21 cellular contexts compared by ENCODE assay signal in the genomic region with DNA sequence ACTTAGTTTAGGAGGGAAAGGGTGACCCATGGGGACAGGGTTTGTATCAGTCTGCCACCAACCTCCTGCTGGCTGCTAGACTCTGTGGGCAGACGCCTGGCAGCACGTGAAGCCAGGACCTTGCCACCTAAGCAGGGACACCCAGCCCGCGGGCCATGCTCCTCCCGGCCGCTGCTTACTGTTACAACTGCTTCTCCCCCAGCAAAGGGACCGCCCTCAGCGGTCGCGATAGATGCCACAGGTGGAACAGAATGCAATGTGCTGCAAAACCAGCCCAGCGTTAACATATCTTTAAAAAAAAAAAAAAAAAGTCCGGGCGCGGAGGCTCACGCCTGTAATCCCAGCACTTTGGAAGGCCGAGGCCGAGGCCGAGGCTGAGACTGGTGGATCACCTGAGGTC. TPM values are rescaled to one million over a fixed set of nuclear protein-coding genes. Genes with fewer than 3 reads are reported as not detected.
DNase-seq lines count a peak whose midpoint lies in the region; ATAC-seq and TF ChIP-seq lines count a peak whose summit lies in the region.
"Had no signal": no experiment of that assay in that cellular context is flagged by ENCODE, and none has a peak within 500 bp of the region (broad histone marks: within the 10 kb centered on the region; RNA-seq: fewer than 3 reads in every experiment).

No MANE protein-coding gene starts in this region.

- ATAC-seq in CD4-positive, alpha-beta T cell (ENCODE audit: poor library complexity) = no peak
- ATAC-seq in naive thymus-derived CD4-positive, alpha-beta T cell = no peak
- ATAC-seq: lower lobe of right lung had no signal

- H3K36me3 Mint-ChIP-seq in T-helper 2 cell treated with Interferon-gamma antibody and Interleukin-4, amounts not matched to agents 5 μg/mL and 100 μg/mL, for 36 hours (ENCODE audit: low read depth) = no peaks in the 10 kb centered on the region
- H3K36me3 Mint-ChIP-seq in CD4-positive, alpha-beta T cell (ENCODE audit: low read depth) = no peaks in the 10 kb centered on the region
- H3K36me3 Mint-ChIP-seq in activated T-helper 1 cell treated with anti-CD3 and anti-CD28 coated beads, Interleukin-12 subunit alpha, Interleukin-12 subunit beta, Interleukin-2, Interleukin-4 antibody, amounts not matched to agents 30 ng/mL and 10 ng/mL and 1 ng/mL, durations not matched to agents 14 hours and 24 hours and 36 hours (ENCODE audit: low read depth) = no peaks in the 10 kb centered on the region
- no peaks in the 10 kb centered on the region for H3K36me3 Mint-ChIP-seq in naive thymus-derived CD4-positive, alpha-beta T cell

- H3K27me3 ChIP-seq in CD4-positive, alpha-beta T cell (ENCODE audit: control insufficient read depth, insufficient read depth, low read length) = peaks cover 18% of the 10 kb centered on the region
- H3K27me3 ChIP-seq in naive thymus-derived CD4-positive, alpha-beta T cell (ENCODE audit: control insufficient read depth in 2 of 2, insufficient read depth in 2 of 2, low read length in 2 of 2) = no peaks in the 10 kb centered on the region
- H3K27me3 ChIP-seq: hepatocyte had no signal

- no peaks in the 10 kb centered on the region for H3K4me1 Mint-ChIP-seq in T-helper 2 cell treated with Interferon-gamma antibody and Interleukin-4, amounts not matched to agents 5 μg/mL and 100 μg/mL, for 36 hours (ENCODE audit: low read depth)
- H3K4me1 Mint-ChIP-seq in CD4-positive, alpha-beta T cell (ENCODE audit: low read depth) = no peaks in the 10 kb centered on the region
- no peaks in the 10 kb centered on the region for H3K4me1 Mint-ChIP-seq in activated T-helper 1 cell treated with anti-CD3 and anti-CD28 coated beads, Interleukin-12 subunit alpha, Interleukin-12 subunit beta, Interleukin-2, Interleukin-4 antibody, amounts not matched to agents 30 ng/mL and 10 ng/mL and 1 ng/mL, durations not matched to agents 14 hours and 24 hours and 36 hours (ENCODE audit: low read depth)
- H3K4me1 Mint-ChIP-seq in naive thymus-derived CD4-positive, alpha-beta T cell = peaks cover 0 to 13% (median 2%) of the 10 kb centered on the region in 7 donors

- no peaks in the 10 kb centered on the region for H3K9me3 Mint-ChIP-seq in T-helper 2 cell treated with Interferon-gamma antibody and Interleukin-4, amounts not matched to agents 5 μg/mL and 100 μg/mL, for 36 hours
- no peaks in the 10 kb centered on the region for H3K9me3 Mint-ChIP-seq in CD4-positive, alpha-beta T cell
- H3K9me3 Mint-ChIP-seq in activated T-helper 1 cell treated with anti-CD3 and anti-CD28 coated beads, Interleukin-12 subunit alpha, Interleukin-12 subunit beta, Interleukin-2, Interleukin-4 antibody, amounts not matched to agents 30 ng/mL and 10 ng/mL and 1 ng/mL, durations not matched to agents 14 hours and 24 hours and 36 hours = no peaks in the 10 kb centered on the region
- H3K9me3 Mint-ChIP-seq in naive thymus-derived CD4-positive, alpha-beta T cell = no peaks in the 10 kb centered on the region
- H3K9me3 Mint-ChIP-seq: activated B cell treated with CpG ODN at 0.5 μM for 24 hours had no signal

- H3K27ac Mint-ChIP-seq in T-helper 2 cell treated with Interferon-gamma antibody and Interleukin-4, amounts not matched to agents 5 μg/mL and 100 μg/mL, for 36 hours = no peak overlapping the region
- no peak overlapping the region for H3K27ac Mint-ChIP-seq in CD4-positive, alpha-beta T cell
- H3K27ac Mint-ChIP-seq in activated T-helper 1 cell treated with anti-CD3 and anti-CD28 coated beads, Interleukin-12 subunit alpha, Interleukin-12 subunit beta, Interleukin-2, Interleukin-4 antibody, amounts not matched to agents 30 ng/mL and 10 ng/mL and 1 ng/mL, durations not matched to agents 14 hours and 24 hours and 36 hours = no peak overlapping the region
- peak overlapping the region in 2 of 9 donors; percentile 28 to 79 for H3K27ac Mint-ChIP-seq in naive thymus-derived CD4-positive, alpha-beta T cell
- H3K27ac Mint-ChIP-seq: activated B cell treated with CpG ODN at 0.5 μM for 24 hours had no signal

- no peak for DNase-seq in T-helper 2 cell treated with Interferon-gamma antibody and Interleukin-4, amounts not matched to agents 5 μg/mL and 100 μg/mL, for 36 hours (ENCODE audit: low spot score)
- DNase-seq in T-helper 2 cell (no peak), T1000 (lab: John Stamatoyannopoulos, UW) (no peak), cardiac septum (ENCODE audit: low spot score) (no peak), ureter (ENCODE audit: low spot score) (no peak)
- no peak for DNase-seq in CD4-positive, alpha-beta T cell
- DNase-seq in activated T-helper 1 cell treated with anti-CD3 and anti-CD28 coated beads, Interleukin-12 subunit alpha, Interleukin-12 subunit beta, Interleukin-2, Interleukin-4 antibody, amounts not matched to agents 30 ng/mL and 10 ng/mL and 1 ng/mL, durations not matched to agents 14 hours and 24 hours and 36 hours (ENCODE audit: low spot score) = no peak
- no peak for DNase-seq in naive thymus-derived CD4-positive, alpha-beta T cell
- DNase-seq: activated B cell treated with CpG ODN at 0.5 μM for 24 hours; activated effector memory CD4-positive, alpha-beta T cell treated with anti-CD3 and anti-CD28 coated beads, Interleukin-2, amount 50 U/mL, for 16 hours; cortex of kidney; foreskin fibroblast; H7; islet precursor cell; lower lobe of right lung; NCI-H524 treated with DMSO at 0.1 percent for 48 hours; Right ventricle myocardium superior; stimulated activated CD4-positive, alpha-beta T cell treated with anti-CD3 and anti-CD28 coated beads, Interleukin-2, amount 100 ng/mL, for 24 hours had no signal

- H3K36me3 ChIP-seq in naive thymus-derived CD4-positive, alpha-beta T cell (ENCODE audit: control insufficient read depth in 2 of 3, insufficient read depth in 3 of 3, low read length in 3 of 3) = no peaks in the 10 kb centered on the region
- H3K36me3 ChIP-seq: BLaER1, lower lobe of right lung, prostate gland had no signal

- H3K4me1 ChIP-seq in naive thymus-derived CD4-positive, alpha-beta T cell (ENCODE audit: control insufficient read depth in 2 of 2, insufficient read depth in 2 of 2, low read length in 2 of 2) = no peaks in the 10 kb centered on the region
- H3K4me1 ChIP-seq: prostate gland had no signal

- peak overlapping the region; percentile 49 for H3K4me3 Mint-ChIP-seq in T-helper 2 cell treated with Interferon-gamma antibody and Interleukin-4, amounts not matched to agents 5 μg/mL and 100 μg/mL, for 36 hours
- peak overlapping the region; percentile 49 for H3K4me3 Mint-ChIP-seq in CD4-positive, alpha-beta T cell
- H3K4me3 Mint-ChIP-seq in activated T-helper 1 cell treated with anti-CD3 and anti-CD28 coated beads, Interleukin-12 subunit alpha, Interleukin-12 subunit beta, Interleukin-2, Interleukin-4 antibody, amounts not matched to agents 30 ng/mL and 10 ng/mL and 1 ng/mL, durations not matched to agents 14 hours and 24 hours and 36 hours = peak overlapping the region; percentile 17
- H3K4me3 Mint-ChIP-seq in naive thymus-derived CD4-positive, alpha-beta T cell = peak overlapping the region; percentile 31 to 80 (median 62)

- intact Hi-C loops in CD4-positive, alpha-beta T cell (cut with DNase I, micrococcal nuclease) = no loop called here
- intact Hi-C loops in activated T-helper 1 cell treated with anti-CD3 and anti-CD28 coated beads, Interleukin-12 subunit alpha, Interleukin-12 subunit beta, Interleukin-2, Interleukin-4 antibody, amounts not matched to agents 30 ng/mL and 10 ng/mL and 1 ng/mL, durations not matched to agents 14 hours and 24 hours and 36 hours (cut with micrococcal nuclease) = no loop called here
- intact Hi-C loops in naive thymus-derived CD4-positive, alpha-beta T cell (cut with micrococcal nuclease) = no loop called here
- intact Hi-C loops in cardiac septum (cut with DNase I) = no loop called here

- CTCF ChIA-PET in CD4-positive, alpha-beta T cell (lab: Charles Lee) = no interaction called here
- CTCF ChIA-PET in naive thymus-derived CD4-positive, alpha-beta T cell (lab: Charles Lee) = no interaction called here

- no peak for TF ChIP-seq CTCF in CD4-positive, alpha-beta T cell (IDR thresholded peaks at IDR 0.05)

- H3K27me3 Mint-ChIP-seq in T-helper 2 cell treated with Interferon-gamma antibody and Interleukin-4, amounts not matched to agents 5 μg/mL and 100 μg/mL, for 36 hours (ENCODE audit: low read depth) = peaks cover 28% of the 10 kb centered on the region
- H3K27me3 Mint-ChIP-seq in CD4-positive, alpha-beta T cell = peaks cover 40% of the 10 kb centered on the region
- peaks cover 24% of the 10 kb centered on the region for H3K27me3 Mint-ChIP-seq in activated T-helper 1 cell treated with anti-CD3 and anti-CD28 coated beads, Interleukin-12 subunit alpha, Interleukin-12 subunit beta, Interleukin-2, Interleukin-4 antibody, amounts not matched to agents 30 ng/mL and 10 ng/mL and 1 ng/mL, durations not matched to agents 14 hours and 24 hours and 36 hours (ENCODE audit: insufficient read depth)
- H3K27me3 Mint-ChIP-seq in naive thymus-derived CD4-positive, alpha-beta T cell = peaks cover 15 to 30% (median 19%) of the 10 kb centered on the region in 5 donors

- POLR2A ChIA-PET in CD4-positive, alpha-beta T cell (lab: Charles Lee) = no interaction called here
- POLR2A ChIA-PET in naive thymus-derived CD4-positive, alpha-beta T cell (lab: Charles Lee) = no interaction called here

- H3K9me3 ChIP-seq in CD4-positive, alpha-beta T cell (ENCODE audit: control insufficient read depth, low read length) = no peaks in the 10 kb centered on the region
- no peaks in the 10 kb centered on the region for H3K9me3 ChIP-seq in naive thymus-derived CD4-positive, alpha-beta T cell (ENCODE audit: control insufficient read depth in 2 of 3, low read length in 3 of 3)
- H3K9me3 ChIP-seq: BLaER1, lower lobe of right lung, prostate gland had no signal

- H3K27ac ChIP-seq in CD4-positive, alpha-beta T cell (ENCODE audit: low read depth, low read length) = no peak overlapping the region
- H3K27ac ChIP-seq in naive thymus-derived CD4-positive, alpha-beta T cell (ENCODE audit: low read depth, low read length) = no peak overlapping the region
- H3K27ac ChIP-seq: BLaER1, hepatocyte, lower lobe of right lung, prostate gland had no signal

- no peak overlapping the region for H3K4me3 ChIP-seq in naive thymus-derived CD4-positive, alpha-beta T cell (ENCODE audit: low read length)
- H3K4me3 ChIP-seq: BLaER1, hepatocyte, lower lobe of right lung, prostate gland had no signal

RNA-seq across cellular contexts. Expression of gene RHPN2, which starts 1.9 kb away (rescaled TPM):
- total RNA-seq in CD4-positive, alpha-beta T cell = under 1 TPM in 1 of 2 experiments, not detected in 1; 0.08 TPM
- 2.5 and 2.6 TPM in 2 replicates for total RNA-seq in activated T-helper 1 cell treated with anti-CD3 and anti-CD28 coated beads, Interleukin-12 subunit alpha, Interleukin-12 subunit beta, Interleukin-2, Interleukin-4 antibody, amounts not matched to agents 30 ng/mL and 10 ng/mL and 1 ng/mL, durations not matched to agents 14 hours and 24 hours and 36 hours
- total RNA-seq in naive thymus-derived CD4-positive, alpha-beta T cell = under 1 TPM in 3 of 5 experiments, not detected in 2; 0.16 to 0.58 (median 0.34) TPM
- polyA plus RNA-seq in naive thymus-derived CD4-positive, alpha-beta T cell = 1 to 10 TPM in 1 of 2 donors, under 1 TPM in 1; 0.21 to 2.6 TPM
- total RNA-seq in cardiac septum (0.67 TPM), ureter (18.4 TPM)

RNA-seq across cellular contexts. Expression of gene GPATCH1, which starts 14.4 kb away (rescaled TPM):
- 1 to 10 TPM; 4.6 to 5.5 TPM for total RNA-seq in CD4-positive, alpha-beta T cell
- total RNA-seq in activated T-helper 1 cell treated with anti-CD3 and anti-CD28 coated beads, Interleukin-12 subunit alpha, Interleukin-12 subunit beta, Interleukin-2, Interleukin-4 antibody, amounts not matched to agents 30 ng/mL and 10 ng/mL and 1 ng/mL, durations not matched to agents 14 hours and 24 hours and 36 hours = 11.1 and 13.5 TPM in 2 replicates
- total RNA-seq in naive thymus-derived CD4-positive, alpha-beta T cell = 10 to 100 TPM; 11.2 to 20.0 (median 14.4) TPM
- 10 to 100 TPM in 1 of 2 donors, 1 to 10 TPM in 1; 4.6 to 10.6 TPM for polyA plus RNA-seq in naive thymus-derived CD4-positive, alpha-beta T cell
- total RNA-seq in cardiac septum (5.2 TPM), ureter (14.9 TPM)
